19 cellular contexts compared by ENCODE assay signal in genomic region chr2:238216651-238217184, GRCh38. TPM values are rescaled to one million over a fixed set of nuclear protein-coding genes. Genes with fewer than 3 reads are reported as not detected.
DNase-seq lines count a peak whose midpoint lies in the region; ATAC-seq and TF ChIP-seq lines count a peak whose summit lies in the region.
"Had no signal": no experiment of that assay in that cellular context is flagged by ENCODE, and none has a peak within 500 bp of the region (broad histone marks: within the 10 kb centered on the region; RNA-seq: fewer than 3 reads in every experiment).

No MANE protein-coding gene starts in this region.

- POLR2A ChIA-PET in HEK293 (lab: Yijun Ruan, JAX) = interaction anchor here (1.2 kb wide), 1 partner anchor 12 kb away, joined by 3 read pairs; no protein-coding TSS in a partner anchor

- peak; percentile 93 for ATAC-seq in left ventricle myocardium superior
- no peak for ATAC-seq in GM19328 (IDR thresholded peaks at IDR 0.05; ENCODE audit: unreplicated experiment)
- ATAC-seq: activated T-cell treated with anti-CD3 and anti-CD28 coated beads, Interleukin-2, amount 50 U/mL, for 4 hours had no signal

- in situ Hi-C loops in SK-MEL-5 (cut with HindIII; ENCODE audit: low pct_unique_long_range_greater_than_20kb, low sequenced_read_pairs) = no loop called here

- peak; percentile 94 for DNase-seq in SK-MEL-5 (ENCODE audit: low read depth, low spot score)
- peak; percentile 45 for DNase-seq in left ventricle myocardium superior
- DNase-seq in pons (ENCODE audit: low spot score) = peak; percentile 99
- no peak for DNase-seq in HK-2 (ENCODE audit: unreplicated experiment)
- DNase-seq in GM20000 (ENCODE audit: low spot score) = no peak
- no peak for DNase-seq in HPDE6-E6E7 (ENCODE audit: extremely low spot score)
- DNase-seq: activated naive CD8-positive, alpha-beta T cell treated with anti-CD3 and anti-CD28 coated beads, Interleukin-2, amount 10 ng/mL, durations not matched to agents 7 days and 5 days; activated T-cell treated with anti-CD3 and anti-CD28 coated beads, Interleukin-2, amount 50 U/mL, for 4 hours; DMS153; H7; IMR-90; NCI-H1048; T1000; testis had no signal

- H3K27ac ChIP-seq in HEK293 (ENCODE audit: extremely low read depth, low read depth, low read length) = no peak overlapping the region
- H3K27ac ChIP-seq: hepatocyte, parathyroid adenoma, testis had no signal

- H3K9me3 ChIP-seq in HEK293 (ENCODE audit: control insufficient read depth, insufficient read depth, low read depth, low read length) = no peaks in the 10 kb centered on the region
- H3K9me3 ChIP-seq: testis had no signal

- no peaks in the 10 kb centered on the region for H3K4me1 ChIP-seq in HEK293 (ENCODE audit: control insufficient read depth, insufficient read depth, low read length)
- H3K4me1 ChIP-seq: parathyroid adenoma, testis had no signal

- no peaks in the 10 kb centered on the region for H3K36me3 ChIP-seq in HEK293 (ENCODE audit: control insufficient read depth in 2 of 2, insufficient read depth in 1 of 2, low read length in 2 of 2)

- TF ChIP-seq CTCF in HEK293 (tag by site-specific recombination; IDR thresholded peaks at IDR 0.05) = no peak
- TF ChIP-seq CTCF in GM20000 (IDR thresholded peaks at IDR 0.05; ENCODE audit: extremely low read depth, missing control alignments) = no peak

- no peak overlapping the region for H3K4me3 ChIP-seq in HEK293 (ENCODE audit: low read depth, low read length)
- H3K4me3 ChIP-seq: hepatocyte, testis had no signal

- intact Hi-C loops in left ventricle myocardium superior (cut with micrococcal nuclease) = no loop called here

- CTCF ChIA-PET in HEK293 (lab: Yijun Ruan, JAX) = no interaction called here

TF ChIP-seq in HEK293, 187 proteins besides CTCF, POLR2A, EP300 and RAD21:
- TF ChIP-seq KLF1 (tag by site-specific recombination; IDR thresholded peaks at IDR 0.05) (no peak), ZIC2 (tag by site-specific recombination; IDR thresholded peaks at IDR 0.05) (peak; percentile 30)

RNA-seq across cellular contexts. Expression of gene ILKAP, which starts 13.2 kb away (rescaled TPM):
- 35.8 and 36.9 TPM in 2 replicates for total RNA-seq in SK-MEL-5 (2014; rRNA removed; shearing (Covaris generic))
- polyA plus RNA-seq in SK-MEL-5 (2015; cell fraction: cytosol; rRNA removed) = 64.8 and 67.7 TPM in 2 replicates
- 265 and 268 TPM in 2 replicates for polyA plus RNA-seq in SK-MEL-5 (2015; cell fraction: nucleus; rRNA removed)
- 26.7 TPM for total RNA-seq in left ventricle myocardium superior

RNA-seq across cellular contexts. Expression of gene HES6, which starts 23.1 kb away (rescaled TPM):
- 157 and 191 TPM in 2 replicates for total RNA-seq in SK-MEL-5 (2014; rRNA removed; shearing (Covaris generic))
- 165 and 196 TPM in 2 replicates for polyA plus RNA-seq in SK-MEL-5 (2015; cell fraction: cytosol; rRNA removed)
- 426 and 578 TPM in 2 replicates for polyA plus RNA-seq in SK-MEL-5 (2015; cell fraction: nucleus; rRNA removed)
- total RNA-seq in left ventricle myocardium superior = 2.7 TPM

RNA-seq across cellular contexts. Expression of gene ERFE, which starts 57.9 kb away (rescaled TPM):
- total RNA-seq in SK-MEL-5 (2014; rRNA removed; shearing (Covaris generic)) = 22.3 and 29.3 TPM in 2 replicates
- 29.5 and 33.2 TPM in 2 replicates for polyA plus RNA-seq in SK-MEL-5 (2015; cell fraction: cytosol; rRNA removed)
- polyA plus RNA-seq in SK-MEL-5 (2015; cell fraction: nucleus; rRNA removed) = 13.8 and 19.7 TPM in 2 replicates
- total RNA-seq in left ventricle myocardium superior = not detected
- total RNA-seq: lung microvascular endothelial cell had no signal

Comparison
In these comparisons a context has a peak if more than half of its experiments do, and no peak if none do; other contexts are left out.
1. DNase-seq: peak in SK-MEL-5 (single experiment), left ventricle myocardium superior (single experiment) and pons (single experiment); none in HK-2 (single experiment), GM20000 (single experiment) and HPDE6-E6E7 (single experiment).
2. RNA of gene HES6, which starts 23.1 kb away (total RNA-seq): 157 to 191 TPM in SK-MEL-5; 2.7 TPM in left ventricle myocardium superior (single experiment); every median in the first group is over 10 times any median in the second.
3. RNA of gene ERFE, which starts 57.9 kb away (total RNA-seq): 22.3 to 29.3 TPM in SK-MEL-5; not detected in left ventricle myocardium superior (single experiment); every median in the first group is over 10 times any median in the second.